In the genomic region with DNA sequence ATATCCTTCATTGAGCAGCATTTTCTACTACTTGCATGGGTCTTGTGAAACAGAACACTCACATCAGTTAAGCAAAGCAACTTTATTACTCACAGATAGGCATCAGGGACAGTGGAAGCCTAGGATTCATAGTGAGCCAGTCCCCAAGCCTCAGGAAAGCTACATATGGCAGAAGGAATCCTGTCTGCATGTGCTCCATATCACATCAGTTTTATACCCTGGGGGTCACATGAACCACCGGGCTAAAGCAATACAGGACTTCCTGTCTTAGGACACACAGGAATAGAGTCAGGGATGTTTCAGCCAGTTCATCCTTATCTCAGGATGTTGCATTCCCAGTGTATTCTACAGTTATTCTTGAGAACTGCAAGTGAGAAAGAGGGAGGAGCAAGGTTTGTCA, we compare ENCODE assay signal across 37 cellular contexts. TPM values are rescaled to one million over a fixed set of nuclear protein-coding genes. Genes with fewer than 3 reads are reported as not detected.
"Had no signal": no experiment of that assay in that cellular context is flagged by ENCODE, and none has a peak within 500 bp of the region (broad histone marks: within the 10 kb centered on the region; RNA-seq: fewer than 3 reads in every experiment).

No MANE protein-coding gene starts in this region.

- H3K27ac ChIP-seq: KMS-11 had no signal

- H3K9me3 ChIP-seq: MG63 had no signal

- H3K36me3 ChIP-seq: MG63 had no signal

- H3K27me3 ChIP-seq: MG63 had no signal

- DNase-seq: Karpas-422, Kasumi-1, KG1, MG63, MM.1S, MV-4-11, NCI-H1048, NCI-H1092, NCI-H1092 treated with DMSO at 0.1 percent for 48 hours, NCI-H1105, NCI-H1105 treated with DMSO at 0.1 percent for 48 hours, NCI-H1417, NCI-H1417 treated with DMSO at 0.1 percent for 48 hours, NCI-H1436, NCI-H1436 treated with DMSO at 0.1 percent for 48 hours, NCI-H146, NCI-H1694, NCI-H187, NCI-H187 treated with DMSO at 0.1 percent for 48 hours, NCI-H1930, NCI-H2029, NCI-H2029 treated with DMSO at 0.1 percent for 48 hours, NCI-H2081, NCI-H2081 treated with DMSO at 0.1 percent for 48 hours, NCI-H2107, NCI-H2171, NCI-H2171 treated with DMSO at 0.1 percent for 48 hours, NCI-H226, NCI-H345, NCI-H446, NCI-H446 treated with DMSO at 0.1 percent for 48 hours, NCI-H510A, NCI-H510A treated with DMSO at 0.1 percent for 48 hours had no signal

- H3K4me2 ChIP-seq: KMS-11 had no signal

- H3K4me3 ChIP-seq: MG63 had no signal

- H3K9ac ChIP-seq: KMS-11 had no signal

RNA-seq across cellular contexts. Expression of a gene that starts 15.1 kb away (rescaled TPM):
- total RNA-seq: LHCN-M2, M059J, MCF 10A had no signal
